13 cellular contexts compared by ENCODE assay signal in genomic region chr4:102575369-102576129, GRCh38.
DNase-seq lines count a peak whose midpoint lies in the region; ATAC-seq, FAIRE-seq and TF ChIP-seq lines count a peak whose summit lies in the region.
"Had no signal": no experiment of that assay in that cellular context is flagged by ENCODE, and none has a peak within 500 bp of the region (broad histone marks: within the 10 kb centered on the region; RNA-seq: fewer than 3 reads in every experiment).

No MANE protein-coding gene starts in this region.

- H3K79me2 ChIP-seq in HepG2 (ENCODE audit: insufficient read depth, low read length), result no peaks in the 10 kb centered on the region

- in situ Hi-C loops in HepG2 (cut with HindIII; ENCODE audit: extremely low pct_ligation_motif_present, low pct_unique_long_range_greater_than_20kb), result no loop called here

- H3K4me2 ChIP-seq in HepG2 (ENCODE audit: low read depth, low read length), result peak overlapping the region; percentile 38; the same call in 1 of the 2 replicates
- H3K4me2 ChIP-seq: smooth muscle cell had no signal

- H3K4me3 Mint-ChIP-seq in activated naive CD8-positive, alpha-beta T cell treated with anti-CD3 and anti-CD28 coated beads, Interleukin-2, amount 10 ng/mL, durations not matched to agents 7 days and 5 days, result no peak overlapping the region

- no peak overlapping the region for H2AFZ ChIP-seq in HepG2 (ENCODE audit: low read length)

- peaks cover 3 to 32% of the 10 kb centered on the region in 2 experiments; a peak in 4 of 5 replicates for H3K36me3 ChIP-seq in HepG2 (replicated peaks in 1 of 2; ENCODE audit: control insufficient read depth in 1 of 2, insufficient read depth in 2 of 2, low read length in 2 of 2)

- ATAC-seq in activated naive CD8-positive, alpha-beta T cell treated with anti-CD3 and anti-CD28 coated beads, Interleukin-2, amount 10 ng/mL, durations not matched to agents 7 days and 5 days (ENCODE audit: low read depth), result no peak
- ATAC-seq in HepG2, result no peak
- ATAC-seq: K562 had no signal

- no peak for TF ChIP-seq POLR2A in HepG2 (IDR thresholded peaks at IDR 0.05; ENCODE audit: insufficient read depth in 1 of 2, low read depth in 2 of 2, low read length in 2 of 2)

- H3K4me1 Mint-ChIP-seq in activated naive CD8-positive, alpha-beta T cell treated with anti-CD3 and anti-CD28 coated beads, Interleukin-2, amount 10 ng/mL, durations not matched to agents 7 days and 5 days, result peaks cover 70% of the 10 kb centered on the region

- no TSS peak for BruUV-seq in HepG2 (replicated peaks; lab: Mats Ljungman, UMichigan)

- peak overlapping the region; percentile 31 for H3K27ac Mint-ChIP-seq in activated naive CD8-positive, alpha-beta T cell treated with anti-CD3 and anti-CD28 coated beads, Interleukin-2, amount 10 ng/mL, durations not matched to agents 7 days and 5 days

- no peaks in the 10 kb centered on the region for H3K27me3 ChIP-seq in HepG2 (ENCODE audit: control insufficient read depth in 1 of 2, insufficient read depth in 2 of 2, low read length in 2 of 2)
- H3K27me3 ChIP-seq: neutrophil had no signal

- WGBS in HepG2 (ENCODE audit: low lambda C conversion rate), result 75% methylated on average over 6 of the region's 6 CpGs

- TF ChIP-seq RAD21 in HepG2 (CRISPR knock-in tag; IDR thresholded peaks at IDR 0.05), result no peak

- H3K4me1 ChIP-seq in HepG2 (ENCODE audit: insufficient read depth, low read length), result peaks cover 29% of the 10 kb centered on the region

- H3K9me3 ChIP-seq in HepG2 (ENCODE audit: low read length), result no peaks in the 10 kb centered on the region
- H3K9me3 ChIP-seq: neutrophil had no signal

- no peaks in the 10 kb centered on the region for H4K20me1 ChIP-seq in HepG2 (ENCODE audit: insufficient read depth, low read length)

- TF ChIP-seq CTCF in C4-2B (conservative IDR thresholded peaks at IDR 0.05), result no peak
- no peak for TF ChIP-seq CTCF in HepG2 (CRISPR knock-in tag; IDR thresholded peaks at IDR 0.05)

- peak overlapping the region; percentile 66; the same call in 1 of the 2 replicates for H3K27ac ChIP-seq in C4-2B
- H3K27ac ChIP-seq in HepG2 (ENCODE audit: extremely low read length, insufficient read depth, low read length), result peak overlapping the region; percentile 46

- POLR2A ChIA-PET in activated naive CD8-positive, alpha-beta T cell treated with anti-CD3 and anti-CD28 coated beads, Interleukin-2, amount 10 ng/mL, durations not matched to agents 7 days and 5 days (lab: Charles Lee), result interaction anchor here (1.1 kb wide), 1 partner anchor 47 kb away, joined by 3 read pairs; no protein-coding TSS in a partner anchor
- POLR2A ChIA-PET in HepG2 (lab: Yijun Ruan, JAX), result no interaction called here

- peak; percentile 36 for DNase-seq in EH (ENCODE audit: low read depth)
- no peak for DNase-seq in activated naive CD8-positive, alpha-beta T cell treated with anti-CD3 and anti-CD28 coated beads, Interleukin-2, amount 10 ng/mL, durations not matched to agents 7 days and 5 days
- peak; percentile 39 for DNase-seq in HepG2 (ENCODE audit: low spot score)
- no peak for DNase-seq in NCI-H774 (lab: John Stamatoyannopoulos, UW)
- no peak for DNase-seq in NCI-H2227 treated with DMSO at 0.1 percent for 48 hours (lab: John Stamatoyannopoulos, UW)
- no peak for DNase-seq in NCI-H187 treated with DMSO at 0.1 percent for 48 hours (lab: John Stamatoyannopoulos, UW)
- DNase-seq in NK-92 (lab: John Stamatoyannopoulos, UW; ENCODE audit: unreplicated experiment), result no peak
- DNase-seq: effector CD8-positive, alpha-beta T cell; NCI-H2029 had no signal

- H3K36me3 Mint-ChIP-seq in activated naive CD8-positive, alpha-beta T cell treated with anti-CD3 and anti-CD28 coated beads, Interleukin-2, amount 10 ng/mL, durations not matched to agents 7 days and 5 days, result peaks cover 58% of the 10 kb centered on the region

- no peak for FAIRE-seq in HepG2 (lab: Jason Lieb, UNC)
- FAIRE-seq: K562 had no signal

- TF ChIP-seq EP300 in HepG2 (IDR thresholded peaks at IDR 0.05; ENCODE audit: low read depth in 2 of 2, low read length in 2 of 2), result peak in 1 of 2 experiments; percentile 50; a peak in 1 of 4 replicates
- TF ChIP-seq EP300 in HepG2 (CRISPR knock-in tag; IDR thresholded peaks at IDR 0.05; ENCODE audit: borderline replicate concordance), result no peak

- intact Hi-C loops in HepG2 (cut with micrococcal nuclease; ENCODE audit: unreplicated experiment), result loop anchor here (5.0 kb wide), 1 partner anchor 73 kb away; the partner anchor contains the start of gene NFKB1

- H3K4me3 ChIP-seq in HepG2 (replicated peaks in 1 of 3; ENCODE audit: insufficient read depth in 1 of 3, low read depth in 2 of 3, low read length in 3 of 3), result no peak overlapping the region
- H3K4me3 ChIP-seq: K562, smooth muscle cell had no signal

- H3K9me3 Mint-ChIP-seq in activated naive CD8-positive, alpha-beta T cell treated with anti-CD3 and anti-CD28 coated beads, Interleukin-2, amount 10 ng/mL, durations not matched to agents 7 days and 5 days, result peaks cover under 1% of the 10 kb centered on the region

- H3K9ac ChIP-seq in HepG2 (ENCODE audit: insufficient read depth, low read depth, low read length), result no peak overlapping the region; the same call in 1 of the 2 replicates

- CTCF ChIA-PET in HepG2 (lab: Yijun Ruan, JAX; ENCODE audit: low intra/inter-chr PET ratio, low total read pairs), result interaction anchor here (0.9 kb wide), 1 partner anchor 144 kb away, joined by 4 read pairs; no protein-coding TSS in a partner anchor

- H3K27me3 Mint-ChIP-seq in activated naive CD8-positive, alpha-beta T cell treated with anti-CD3 and anti-CD28 coated beads, Interleukin-2, amount 10 ng/mL, durations not matched to agents 7 days and 5 days, result no peaks in the 10 kb centered on the region

TF ChIP-seq in HepG2, 621 proteins besides CTCF, POLR2A, EP300 and RAD21 (continues in another document):
- peak; percentile 71; the same call in 1 of the 2 replicates for TF ChIP-seq ZNF205 (CRISPR knock-in tag; IDR thresholded peaks at IDR 0.05)
- TF ChIP-seq MAFK (conservative IDR thresholded peaks at IDR 0.05 in 1 of 2, IDR thresholded peaks at IDR 0.05 in 1 of 2; ENCODE audit: low read length in 2 of 2), result 0 out of 4 replicates have a peak, but pooled peaks of 1 of the 2 experiments have one; percentile 5
- TF ChIP-seq HMG20A (CRISPR knock-in tag; IDR thresholded peaks at IDR 0.05; ENCODE audit: borderline replicate concordance), result peak; percentile 37; the same call in 1 of the 2 replicates
- peak; percentile 50; the same call in 1 of the 2 replicates for TF ChIP-seq GATAD2A (CRISPR knock-in tag; IDR thresholded peaks at IDR 0.05)
- TF ChIP-seq ZNF281 (CRISPR knock-in tag; IDR thresholded peaks at IDR 0.05; ENCODE audit: borderline replicate concordance), result no peak
- no peak for TF ChIP-seq IRX3 (CRISPR knock-in tag; IDR thresholded peaks at IDR 0.05; ENCODE audit: borderline replicate concordance, low read depth)
- TF ChIP-seq NR1H2 (CRISPR knock-in tag; IDR thresholded peaks at IDR 0.05; ENCODE audit: borderline replicate concordance, low read depth), result no peak
- TF ChIP-seq ARID5B (CRISPR knock-in tag; IDR thresholded peaks at IDR 0.05), result peak; percentile 60; the same call in 1 of the 2 replicates

Comparison
In these comparisons a context has a peak if more than half of its experiments do, and no peak if none do; other contexts are left out.
1. DNase-seq: peak in EH (single experiment) and HepG2 (single experiment); none in activated naive CD8-positive, alpha-beta T cell treated with anti-CD3 and anti-CD28 coated beads, Interleukin-2, amount 10 ng/mL, durations not matched to agents 7 days and 5 days (single experiment), NCI-H774 (single experiment), NCI-H2227 treated with DMSO at 0.1 percent for 48 hours (single experiment), NCI-H187 treated with DMSO at 0.1 percent for 48 hours (single experiment) and NK-92 (single experiment).